21 cellular contexts compared by ENCODE assay signal in the genomic region with DNA sequence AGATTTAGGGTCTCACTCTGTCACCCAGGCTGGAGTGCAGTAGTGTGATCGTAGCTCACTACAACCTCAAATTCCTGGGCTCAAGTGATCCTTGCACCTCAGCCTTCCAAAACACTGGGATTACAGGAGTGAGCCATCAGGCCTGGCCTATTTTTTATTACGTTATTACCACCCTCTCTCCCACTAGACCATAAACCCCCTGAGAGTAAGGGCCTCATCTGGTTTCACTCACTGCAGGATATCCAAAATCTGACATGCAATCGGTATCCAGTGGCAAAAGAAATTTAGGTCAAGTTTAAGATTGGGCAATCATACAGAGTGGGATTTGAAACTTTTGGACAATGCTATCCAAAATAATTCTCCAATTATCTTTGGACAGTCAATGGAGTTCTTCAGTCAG.
"Had no signal": no experiment of that assay in that cellular context is flagged by ENCODE, and none has a peak within 500 bp of the region (broad histone marks: within the 10 kb centered on the region; RNA-seq: fewer than 3 reads in every experiment).

No MANE protein-coding gene starts in this region.

- H3K4me1 ChIP-seq: SJCRH30 had no signal

- H3K36me3 ChIP-seq: SJCRH30 had no signal

- H3K27ac ChIP-seq: SJCRH30 had no signal

- FAIRE-seq: RCC 7860 had no signal

- H3K4me3 ChIP-seq: SJCRH30 had no signal

- DNase-seq: KBM-7, MV-4-11, NCI-H1048, NCI-H1105 treated with DMSO at 0.1 percent for 48 hours, NCI-H1417 treated with DMSO at 0.1 percent for 48 hours, NCI-H146, NCI-H187, NCI-H2029, NCI-H2081 treated with DMSO at 0.1 percent for 48 hours, NCI-H2171, NCI-H226, NCI-H446, NCI-H510A, NCI-H524 treated with DMSO at 0.1 percent for 48 hours, NCI-H69, NCI-H774, RPMI8226, SHP77 treated with DMSO at 0.1 percent for 48 hours, SJCRH30 had no signal

- ATAC-seq: SK-N-SH treated with all-trans-retinoic acid at 6 μM for 48 hours had no signal

- H3K27me3 ChIP-seq: SJCRH30 had no signal

- H3K9me3 ChIP-seq: SJCRH30 had no signal
